Comparison of ENCODE assay signal across 14 cellular contexts in genomic region chr3:62682826-62683225, GRCh38.
DNase-seq lines count a peak whose midpoint lies in the region; ATAC-seq and TF ChIP-seq lines count a peak whose summit lies in the region.
"Had no signal": no experiment of that assay in that cellular context is flagged by ENCODE, and none has a peak within 500 bp of the region (broad histone marks: within the 10 kb centered on the region; RNA-seq: fewer than 3 reads in every experiment).

No MANE protein-coding gene starts in this region.

- H2AK5ac ChIP-seq in H9 (ENCODE audit: insufficient read length, low read length): no peak overlapping the region
- no peak overlapping the region for H2AK5ac ChIP-seq in neuronal stem cell (ENCODE audit: low read depth, low read length)

- H3K9me3 ChIP-seq in H9 (ENCODE audit: control insufficient read depth, low read depth, low read length) (no peaks in the 10 kb centered on the region), HEK293 (ENCODE audit: control insufficient read depth, insufficient read depth, low read depth, low read length) (no peaks in the 10 kb centered on the region), neuronal stem cell (replicated peaks in 1 of 2; ENCODE audit: control insufficient read depth in 2 of 2, insufficient read depth in 1 of 2, low read depth in 1 of 2, low read length in 2 of 2) (no peaks in the 10 kb centered on the region), upper lobe of right lung (no peaks in the 10 kb centered on the region)

- H2BK12ac ChIP-seq in H9 (ENCODE audit: insufficient read length, low read depth, low read length) (no peak overlapping the region), neuronal stem cell (ENCODE audit: low read length) (peak overlapping the region; percentile 65)

- intact Hi-C loops in activated T-helper 1 cell treated with anti-CD3 and anti-CD28 coated beads, Interleukin-12 subunit alpha, Interleukin-12 subunit beta, Interleukin-2, Interleukin-4 antibody, amounts not matched to agents 30 ng/mL and 10 ng/mL and 1 ng/mL, durations not matched to agents 14 hours and 24 hours and 36 hours (cut with micrococcal nuclease): no loop called here
- intact Hi-C loops in upper lobe of right lung (cut with DNase I): no loop called here

- no CpG with 5 or more reads among the region's 2 CpGs for WGBS in H9 (ENCODE audit: extremely low coverage, insufficient read length, low lambda C conversion rate)
- WGBS in neuronal stem cell (ENCODE audit: extremely low coverage in 2 of 2, insufficient read length in 2 of 2, insufficient replicate concordance in 1 of 2), 2 donors: no CpG with 5 or more reads among the region's 2 CpGs

- H3K4me1 ChIP-seq in H9 (ENCODE audit: insufficient read depth, low read length) (peaks cover 6% of the 10 kb centered on the region; the same call in 1 of the 2 replicates), HEK293 (ENCODE audit: control insufficient read depth, insufficient read depth, low read length) (no peaks in the 10 kb centered on the region), neuronal stem cell (ENCODE audit: control insufficient read depth in 2 of 2, insufficient read depth in 1 of 2, low read depth in 1 of 2, low read length in 2 of 2) (peaks cover 0 to 5% of the 10 kb centered on the region in 2 donors), upper lobe of right lung (no peaks in the 10 kb centered on the region)

- H2BK5ac ChIP-seq in H9 (ENCODE audit: insufficient read length, low read length): no peak overlapping the region
- no peak overlapping the region for H2BK5ac ChIP-seq in neuronal stem cell (ENCODE audit: low read length)

- no peak overlapping the region for H3K56ac ChIP-seq in H9 (ENCODE audit: insufficient read length, low read depth, low read length)

- no peak overlapping the region for H3K4me3 Mint-ChIP-seq in H9
- no peak overlapping the region for H3K4me3 Mint-ChIP-seq in activated T-helper 1 cell treated with anti-CD3 and anti-CD28 coated beads, Interleukin-12 subunit alpha, Interleukin-12 subunit beta, Interleukin-2, Interleukin-4 antibody, amounts not matched to agents 30 ng/mL and 10 ng/mL and 1 ng/mL, durations not matched to agents 14 hours and 24 hours and 36 hours
- H3K4me3 Mint-ChIP-seq: CD4-positive, alpha-beta memory T cell; GM23338 had no signal

- no peak overlapping the region for H2BK20ac ChIP-seq in H9 (ENCODE audit: low read depth, low read length, poor library complexity, severe bottlenecking)

- H3K4ac ChIP-seq in H9 (ENCODE audit: low read depth, low read length) (no peak overlapping the region), neuronal stem cell (ENCODE audit: low read length) (no peak overlapping the region)

- H3T11ph ChIP-seq in H9 (ENCODE audit: low read length): no peak overlapping the region

- no peak overlapping the region for H2AFZ ChIP-seq in H9 (ENCODE audit: low read length)
- no peak overlapping the region for H2AFZ ChIP-seq in neuronal stem cell (ENCODE audit: low read length)
- H2AFZ ChIP-seq: GM23338 had no signal

- H3K9me3 Mint-ChIP-seq in H9: no peaks in the 10 kb centered on the region
- H3K9me3 Mint-ChIP-seq in activated T-helper 1 cell treated with anti-CD3 and anti-CD28 coated beads, Interleukin-12 subunit alpha, Interleukin-12 subunit beta, Interleukin-2, Interleukin-4 antibody, amounts not matched to agents 30 ng/mL and 10 ng/mL and 1 ng/mL, durations not matched to agents 14 hours and 24 hours and 36 hours: no peaks in the 10 kb centered on the region
- H3K9me3 Mint-ChIP-seq: GM23338 had no signal

- ATAC-seq in upper lobe of right lung (no peak), HG03460 (IDR thresholded peaks at IDR 0.05; ENCODE audit: unreplicated experiment) (no peak)
- ATAC-seq: GM23338 had no signal

- H3K27me3 Mint-ChIP-seq in H9 (ENCODE audit: low read depth): peaks cover 2% of the 10 kb centered on the region
- H3K27me3 Mint-ChIP-seq in activated T-helper 1 cell treated with anti-CD3 and anti-CD28 coated beads, Interleukin-12 subunit alpha, Interleukin-12 subunit beta, Interleukin-2, Interleukin-4 antibody, amounts not matched to agents 30 ng/mL and 10 ng/mL and 1 ng/mL, durations not matched to agents 14 hours and 24 hours and 36 hours (ENCODE audit: insufficient read depth): peaks cover 2% of the 10 kb centered on the region

- H4K20me1 ChIP-seq in H9 (ENCODE audit: control insufficient read depth, insufficient read depth, insufficient read length): no peaks in the 10 kb centered on the region

- peak overlapping the region; percentile 76 for H3K23ac ChIP-seq in H9 (ENCODE audit: insufficient read length, low read depth, low read length)
- no peak overlapping the region for H3K23ac ChIP-seq in neuronal stem cell (ENCODE audit: low read depth, low read length, poor library complexity)

- no peaks in the 10 kb centered on the region for H3K23me2 ChIP-seq in H9 (ENCODE audit: insufficient read length, low read depth, low read length, poor library complexity, severe bottlenecking)

- no peak overlapping the region for H2BK120ac ChIP-seq in H9 (ENCODE audit: low read depth, low read length, poor library complexity, severe bottlenecking)
- no peak overlapping the region for H2BK120ac ChIP-seq in neuronal stem cell (ENCODE audit: low read depth, low read length)

- no peaks in the 10 kb centered on the region for H3K79me2 ChIP-seq in H9 (ENCODE audit: insufficient read depth, low read length)

- H3K27ac ChIP-seq in H9 (ENCODE audit: insufficient read length, low read depth, low read length) (no peak overlapping the region), HEK293 (ENCODE audit: extremely low read depth, low read depth, low read length) (no peak overlapping the region), neuronal stem cell (replicated peaks; ENCODE audit: low read length) (no peak overlapping the region), upper lobe of right lung (no peak overlapping the region)

- H3K79me1 ChIP-seq in H9 (ENCODE audit: insufficient read depth, low read depth, low read length, poor library complexity, severe bottlenecking): no peaks in the 10 kb centered on the region
- no peaks in the 10 kb centered on the region for H3K79me1 ChIP-seq in neuronal stem cell (ENCODE audit: low read depth, low read length)

- no peak overlapping the region for H3K27ac Mint-ChIP-seq in H9
- H3K27ac Mint-ChIP-seq in activated T-helper 1 cell treated with anti-CD3 and anti-CD28 coated beads, Interleukin-12 subunit alpha, Interleukin-12 subunit beta, Interleukin-2, Interleukin-4 antibody, amounts not matched to agents 30 ng/mL and 10 ng/mL and 1 ng/mL, durations not matched to agents 14 hours and 24 hours and 36 hours: no peak overlapping the region
- H3K27ac Mint-ChIP-seq: CD4-positive, alpha-beta memory T cell; GM23338 had no signal

- H4K8ac ChIP-seq in H9 (replicated peaks; ENCODE audit: insufficient read length, low read depth, low read length) (no peak overlapping the region), neuronal stem cell (ENCODE audit: low read depth, low read length) (no peak overlapping the region)

- peaks cover 0 to 5% (median 3%) of the 10 kb centered on the region in 3 experiments; a peak in 3 of 7 replicates for H3K36me3 Mint-ChIP-seq in H9 (ENCODE audit: insufficient read depth in 1 of 3, low read depth in 3 of 3)
- no peaks in the 10 kb centered on the region for H3K36me3 Mint-ChIP-seq in activated T-helper 1 cell treated with anti-CD3 and anti-CD28 coated beads, Interleukin-12 subunit alpha, Interleukin-12 subunit beta, Interleukin-2, Interleukin-4 antibody, amounts not matched to agents 30 ng/mL and 10 ng/mL and 1 ng/mL, durations not matched to agents 14 hours and 24 hours and 36 hours (ENCODE audit: low read depth)
- H3K36me3 Mint-ChIP-seq: CD4-positive, alpha-beta memory T cell had no signal

- H3K4me3 ChIP-seq in HEK293 (ENCODE audit: low read depth, low read length): no peak overlapping the region
- H3K4me3 ChIP-seq in neuronal stem cell (ENCODE audit: low read length in 2 of 2): no peak overlapping the region
- H3K4me3 ChIP-seq in upper lobe of right lung: no peak overlapping the region
- H3K4me3 ChIP-seq: GM23338 had no signal

- H3K27me3 ChIP-seq in H9 (ENCODE audit: insufficient read depth, low read length) (no peaks in the 10 kb centered on the region), neuronal stem cell (ENCODE audit: control insufficient read depth in 3 of 3, insufficient read depth in 3 of 3, low read depth in 1 of 3, low read length in 3 of 3) (no peaks in the 10 kb centered on the region), upper lobe of right lung (no peaks in the 10 kb centered on the region)

- CTCF ChIA-PET in HEK293 (lab: Yijun Ruan, JAX): no interaction called here

- DNase-seq in H9 (no peak), neuronal stem cell (ENCODE audit: low spot score) (no peak), upper lobe of right lung (no peak)
- no peak for DNase-seq in activated T-helper 1 cell treated with anti-CD3 and anti-CD28 coated beads, Interleukin-12 subunit alpha, Interleukin-12 subunit beta, Interleukin-2, Interleukin-4 antibody, amounts not matched to agents 30 ng/mL and 10 ng/mL and 1 ng/mL, durations not matched to agents 14 hours and 24 hours and 36 hours (ENCODE audit: low spot score)
- DNase-seq: C1 segment of cervical spinal cord; Calu3; CD4-positive, alpha-beta memory T cell; COR-L47; DMS53; GF-D8; HCEC 1CT had no signal

- H2BK15ac ChIP-seq in H9 (ENCODE audit: low read depth, low read length) (no peak overlapping the region), neuronal stem cell (ENCODE audit: low read length) (no peak overlapping the region)

- no peak overlapping the region for H4K5ac ChIP-seq in H9 (ENCODE audit: insufficient read length, low read depth, low read length)

- H3K4me2 ChIP-seq in H9 (ENCODE audit: insufficient read depth, insufficient read length, low read length) (no peak overlapping the region), neuronal stem cell (ENCODE audit: insufficient read depth, low read length, poor library complexity, severe bottlenecking) (no peak overlapping the region)
- H3K4me2 ChIP-seq: GM23338 had no signal

- no peak overlapping the region for H3K18ac ChIP-seq in H9 (ENCODE audit: insufficient read length, low read depth, low read length)
- no peak overlapping the region for H3K18ac ChIP-seq in neuronal stem cell (ENCODE audit: low read length)

- H4K91ac ChIP-seq in H9 (ENCODE audit: insufficient read length, low read depth, low read length): no peak overlapping the region
- H4K91ac ChIP-seq in neuronal stem cell (ENCODE audit: low read depth, low read length, poor library complexity): no peak overlapping the region

- TF ChIP-seq CTCF in H9 (conservative IDR thresholded peaks at IDR 0.05) (no peak), HEK293 (tag by site-specific recombination; IDR thresholded peaks at IDR 0.05) (no peak), upper lobe of right lung (IDR thresholded peaks at IDR 0.05) (no peak)

- peaks cover 27 to 36% of the 10 kb centered on the region in 2 experiments for H3K4me1 Mint-ChIP-seq in H9
- H3K4me1 Mint-ChIP-seq in activated T-helper 1 cell treated with anti-CD3 and anti-CD28 coated beads, Interleukin-12 subunit alpha, Interleukin-12 subunit beta, Interleukin-2, Interleukin-4 antibody, amounts not matched to agents 30 ng/mL and 10 ng/mL and 1 ng/mL, durations not matched to agents 14 hours and 24 hours and 36 hours (ENCODE audit: low read depth): no peaks in the 10 kb centered on the region
- H3K4me1 Mint-ChIP-seq: CD4-positive, alpha-beta memory T cell had no signal

- no peak overlapping the region for H3K14ac ChIP-seq in H9 (ENCODE audit: insufficient read depth, low read length)
- no peak overlapping the region for H3K14ac ChIP-seq in neuronal stem cell (ENCODE audit: low read length)

- H3K36me3 ChIP-seq in HEK293 (ENCODE audit: control insufficient read depth in 2 of 2, insufficient read depth in 1 of 2, low read length in 2 of 2) (no peaks in the 10 kb centered on the region), neuronal stem cell (replicated peaks in 1 of 2; ENCODE audit: control insufficient read depth in 2 of 2, insufficient read depth in 2 of 2, low read length in 2 of 2) (no peaks in the 10 kb centered on the region), upper lobe of right lung (no peaks in the 10 kb centered on the region)

- POLR2A ChIA-PET in HEK293 (lab: Yijun Ruan, JAX): no interaction called here

- no peak overlapping the region for H3K9ac ChIP-seq in H9 (ENCODE audit: extremely low read depth, insufficient read length, low read length)
- no peak overlapping the region for H3K9ac ChIP-seq in neuronal stem cell (ENCODE audit: low read depth, low read length, poor library complexity)
